8 cellular contexts compared by ENCODE assay signal in the genomic region with DNA sequence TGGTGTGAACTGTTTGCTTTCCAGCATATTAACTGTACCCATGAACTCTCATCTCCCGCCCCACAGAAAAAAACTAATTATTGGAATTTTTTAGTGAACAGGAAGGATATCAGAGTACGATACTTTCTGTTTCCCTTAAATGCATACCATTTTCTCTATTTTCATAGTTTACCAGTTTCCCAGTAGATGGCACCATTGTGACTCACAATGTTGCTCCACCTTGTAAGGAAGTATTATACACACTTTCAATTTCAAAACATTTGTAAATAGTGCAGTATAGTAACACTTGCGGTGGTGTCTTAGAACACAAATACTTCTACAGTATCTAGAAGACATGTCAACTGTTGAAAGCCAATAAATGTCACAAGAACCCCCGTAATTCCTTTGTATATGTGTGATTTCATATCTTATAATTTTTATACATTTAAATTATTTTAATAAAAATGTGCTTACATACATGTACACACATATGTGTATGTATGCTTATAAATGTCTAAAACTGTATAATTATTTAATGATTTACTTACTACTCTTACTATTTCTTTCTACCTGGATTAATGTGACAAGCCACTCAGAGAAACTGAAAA.
DNase-seq lines count a peak whose midpoint lies in the region; ATAC-seq and TF ChIP-seq lines count a peak whose summit lies in the region.

No MANE protein-coding gene starts in this region.

- peak overlapping the region; percentile 5; the same call in 1 of the 2 replicates for H3K9ac ChIP-seq in KMS-11

- no peaks in the 10 kb centered on the region for H3K36me3 Mint-ChIP-seq in activated naive CD4-positive, alpha-beta T cell treated with anti-CD3 and anti-CD28 coated beads for 36 hours (ENCODE audit: low read depth)
- no peaks in the 10 kb centered on the region for H3K36me3 Mint-ChIP-seq in T-helper 2 cell treated with Interferon-gamma antibody and Interleukin-4, amounts not matched to agents 5 μg/mL and 100 μg/mL, for 36 hours (ENCODE audit: low read depth)
- H3K36me3 Mint-ChIP-seq in osteocyte (ENCODE audit: unreplicated experiment): no peaks in the 10 kb centered on the region

- no peak overlapping the region for H3K27ac ChIP-seq in KMS-11

- no peaks in the 10 kb centered on the region for H3K27me3 Mint-ChIP-seq in activated naive CD4-positive, alpha-beta T cell treated with anti-CD3 and anti-CD28 coated beads for 36 hours (ENCODE audit: low read depth)
- H3K27me3 Mint-ChIP-seq in T-helper 2 cell treated with Interferon-gamma antibody and Interleukin-4, amounts not matched to agents 5 μg/mL and 100 μg/mL, for 36 hours (ENCODE audit: low read depth): peaks cover 2% of the 10 kb centered on the region
- H3K27me3 Mint-ChIP-seq in osteocyte (ENCODE audit: unreplicated experiment): no peaks in the 10 kb centered on the region

- ATAC-seq in GM21825 (IDR thresholded peaks at IDR 0.05; ENCODE audit: unreplicated experiment): peak; percentile 98

- H3K4me1 ChIP-seq in KMS-11 (ENCODE audit: low read depth, poor library complexity, severe bottlenecking): peaks cover 8% of the 10 kb centered on the region

- DNase-seq in activated naive CD4-positive, alpha-beta T cell treated with anti-CD3 and anti-CD28 coated beads for 36 hours: peak; percentile 11
- DNase-seq in activated naive CD4-positive, alpha-beta T cell treated with Interleukin-2 at 50 U/mL for 16 hours: no peak
- no peak for DNase-seq in T-helper 2 cell treated with Interferon-gamma antibody and Interleukin-4, amounts not matched to agents 5 μg/mL and 100 μg/mL, for 36 hours (ENCODE audit: low spot score)
- peak; percentile 82 for DNase-seq in fibroblast of mammary gland (ENCODE audit: low read depth)
- DNase-seq in osteocyte (ENCODE audit: extremely low spot score, unreplicated experiment): no peak
- no peak for DNase-seq in stimulated activated naive CD4-positive, alpha-beta T cell treated with Interleukin-2 at 50 U/mL for 16 hours (lab: John Stamatoyannopoulos, UW)

- no peaks in the 10 kb centered on the region for H3K36me3 ChIP-seq in KMS-11 (ENCODE audit: insufficient read depth)

- no peaks in the 10 kb centered on the region for H4K20me1 ChIP-seq in KMS-11 (ENCODE audit: insufficient read depth)

- TF ChIP-seq CTCF in KMS-11 (conservative IDR thresholded peaks at IDR 0.05; ENCODE audit: low read depth, low read length): peak; percentile 55
- TF ChIP-seq CTCF in fibroblast of mammary gland (conservative IDR thresholded peaks at IDR 0.05; ENCODE audit: control insufficient read depth, insufficient read depth, low read depth, low read length): peak; percentile 56
- TF ChIP-seq CTCF in osteocyte (IDR thresholded peaks at IDR 0.05): peak; percentile 71

- H3K9me3 Mint-ChIP-seq in activated naive CD4-positive, alpha-beta T cell treated with anti-CD3 and anti-CD28 coated beads for 36 hours: no peaks in the 10 kb centered on the region
- no peaks in the 10 kb centered on the region for H3K9me3 Mint-ChIP-seq in T-helper 2 cell treated with Interferon-gamma antibody and Interleukin-4, amounts not matched to agents 5 μg/mL and 100 μg/mL, for 36 hours
- no peaks in the 10 kb centered on the region for H3K9me3 Mint-ChIP-seq in osteocyte (ENCODE audit: unreplicated experiment)

- intact Hi-C loops in activated naive CD4-positive, alpha-beta T cell treated with anti-CD3 and anti-CD28 coated beads for 36 hours (cut with micrococcal nuclease): loop anchor here (1.0 to 5.0 kb wide), 6 partner anchors 24 to 1349 kb away; partner anchors contain the start of genes PACRGL and SLIT2

- peaks cover 4% of the 10 kb centered on the region for H3K4me1 Mint-ChIP-seq in activated naive CD4-positive, alpha-beta T cell treated with anti-CD3 and anti-CD28 coated beads for 36 hours (ENCODE audit: low read depth)
- peaks cover 7% of the 10 kb centered on the region for H3K4me1 Mint-ChIP-seq in T-helper 2 cell treated with Interferon-gamma antibody and Interleukin-4, amounts not matched to agents 5 μg/mL and 100 μg/mL, for 36 hours (ENCODE audit: low read depth)
- peaks cover 30% of the 10 kb centered on the region for H3K4me1 Mint-ChIP-seq in osteocyte (ENCODE audit: unreplicated experiment)

- CTCF ChIA-PET in activated naive CD4-positive, alpha-beta T cell treated with anti-CD3 and anti-CD28 coated beads for 36 hours (lab: Charles Lee): interaction anchor here (1.3 kb wide), 1 partner anchor 266 kb away, joined by 7 read pairs; no protein-coding TSS in a partner anchor

- peak overlapping the region; percentile 20 for H3K4me3 Mint-ChIP-seq in activated naive CD4-positive, alpha-beta T cell treated with anti-CD3 and anti-CD28 coated beads for 36 hours
- H3K4me3 Mint-ChIP-seq in T-helper 2 cell treated with Interferon-gamma antibody and Interleukin-4, amounts not matched to agents 5 μg/mL and 100 μg/mL, for 36 hours: peak overlapping the region; percentile 68
- peak overlapping the region; percentile 75 for H3K4me3 Mint-ChIP-seq in osteocyte (ENCODE audit: unreplicated experiment)

- H3K27me3 ChIP-seq in KMS-11 (ENCODE audit: insufficient read depth, low read depth): no peaks in the 10 kb centered on the region

- H3K4me2 ChIP-seq in KMS-11: peak overlapping the region; percentile 49; the same call in 1 of the 2 replicates

- peak overlapping the region; percentile 50 for H2AFZ ChIP-seq in KMS-11 (ENCODE audit: low read depth)

- no peaks in the 10 kb centered on the region for H3K79me2 ChIP-seq in KMS-11 (ENCODE audit: insufficient read depth, low read depth)

- no peak overlapping the region for H3K4me3 ChIP-seq in KMS-11 (IDR thresholded peaks at IDR 0.05; ENCODE audit: insufficient read depth, low read depth, low read length)
- peak overlapping the region; percentile 42 for H3K4me3 ChIP-seq in fibroblast of mammary gland (ENCODE audit: control insufficient read depth, low read depth, low read length)

- no peak overlapping the region for H3K27ac Mint-ChIP-seq in activated naive CD4-positive, alpha-beta T cell treated with anti-CD3 and anti-CD28 coated beads for 36 hours
- H3K27ac Mint-ChIP-seq in T-helper 2 cell treated with Interferon-gamma antibody and Interleukin-4, amounts not matched to agents 5 μg/mL and 100 μg/mL, for 36 hours: peak overlapping the region; percentile 37
- peak overlapping the region; percentile 90 for H3K27ac Mint-ChIP-seq in osteocyte (ENCODE audit: unreplicated experiment)

Comparison
In these comparisons a context has a peak if more than half of its experiments do, and no peak if none do; other contexts are left out.
1. DNase-seq: peak in activated naive CD4-positive, alpha-beta T cell treated with anti-CD3 and anti-CD28 coated beads for 36 hours (single experiment) and fibroblast of mammary gland (single experiment); none in activated naive CD4-positive, alpha-beta T cell treated with Interleukin-2 at 50 U/mL for 16 hours (single experiment), T-helper 2 cell treated with Interferon-gamma antibody and Interleukin-4, amounts not matched to agents 5 μg/mL and 100 μg/mL, for 36 hours (single experiment), osteocyte (single experiment) and stimulated activated naive CD4-positive, alpha-beta T cell treated with Interleukin-2 at 50 U/mL for 16 hours (single experiment).
2. H3K4me3 Mint-ChIP-seq: peak in every context shown above with its lines; median percentile 75 in osteocyte; 68 in T-helper 2 cell treated with Interferon-gamma antibody and Interleukin-4, amounts not matched to agents 5 μg/mL and 100 μg/mL, for 36 hours; 20 in activated naive CD4-positive, alpha-beta T cell treated with anti-CD3 and anti-CD28 coated beads for 36 hours.
3. Peak in every context shown above with its lines, with median percentiles within 50 percentile points of each other: CTCF ChIP-seq.